14 cellular contexts compared by ENCODE assay signal in genomic region chr4:173446416-173446815, GRCh38. TPM values are rescaled to one million over a fixed set of nuclear protein-coding genes. Genes with fewer than 3 reads are reported as not detected.
DNase-seq lines count a peak whose midpoint lies in the region; ATAC-seq and TF ChIP-seq lines count a peak whose summit lies in the region.
"Had no signal": no experiment of that assay in that cellular context is flagged by ENCODE, and none has a peak within 500 bp of the region (broad histone marks: within the 10 kb centered on the region; RNA-seq: fewer than 3 reads in every experiment).

No MANE protein-coding gene starts in this region.

- no peak for TF ChIP-seq CTCF in tibial artery (IDR thresholded peaks at IDR 0.05)

- intact Hi-C loops in tibial artery (cut with DNase I; ENCODE audit: low total_unique reads): no loop called here

- H3K4me1 ChIP-seq in tibial artery: peaks cover 0 to 24% (median 15%) of the 10 kb centered on the region in 4 donors

- no peaks in the 10 kb centered on the region for H3K27me3 ChIP-seq in tibial artery

- H3K9me3 ChIP-seq in tibial artery: no peaks in the 10 kb centered on the region

- no peak overlapping the region for H3K27ac Mint-ChIP-seq in activated naive CD4-positive, alpha-beta T cell treated with anti-CD3 and anti-CD28 coated beads, Interleukin-2, amount 50 U/mL, for 72 hours
- H3K27ac Mint-ChIP-seq: HFFc6 had no signal

- DNase-seq in SHP77 treated with DMSO at 0.1 percent for 48 hours (lab: John Stamatoyannopoulos, UW): no peak
- no peak for DNase-seq in activated naive CD4-positive, alpha-beta T cell treated with anti-CD3 and anti-CD28 coated beads, Interleukin-2, amount 50 U/mL, for 72 hours (ENCODE audit: low spot score in 2 of 2)
- no peak for DNase-seq in tibial artery
- DNase-seq in effector CD4-positive, alpha-beta T cell: no peak
- DNase-seq: activated CD4-positive, alpha-beta T cell treated with anti-CD3 and anti-CD28 coated beads for 4 hours; central memory CD4-positive, alpha-beta T cell; HFFc6; NCI-H510A treated with DMSO at 0.1 percent for 48 hours had no signal

- H3K36me3 Mint-ChIP-seq in activated naive CD4-positive, alpha-beta T cell treated with anti-CD3 and anti-CD28 coated beads, Interleukin-2, amount 50 U/mL, for 72 hours: no peaks in the 10 kb centered on the region

- H3K9me3 Mint-ChIP-seq in activated naive CD4-positive, alpha-beta T cell treated with anti-CD3 and anti-CD28 coated beads, Interleukin-2, amount 50 U/mL, for 72 hours: peaks cover 0 to 3% of the 10 kb centered on the region in 2 donors
- H3K9me3 Mint-ChIP-seq: HFFc6 had no signal

- H3K36me3 ChIP-seq in tibial artery: peaks cover 0 to 5% (median 0%) of the 10 kb centered on the region in 3 donors

- H3K4me3 ChIP-seq in tibial artery: no peak overlapping the region
- H3K4me3 ChIP-seq: smooth muscle cell had no signal

- no peak overlapping the region for H3K27ac ChIP-seq in tibial artery

- ATAC-seq in GM18499 (IDR thresholded peaks at IDR 0.05; ENCODE audit: insufficient read depth, unreplicated experiment): peak; percentile 95
- peak; percentile 95 for ATAC-seq in GM19452 (IDR thresholded peaks at IDR 0.05; ENCODE audit: unreplicated experiment)
- ATAC-seq in HG02840 (IDR thresholded peaks at IDR 0.05; ENCODE audit: low FRiP score, unreplicated experiment): peak; percentile 84
- ATAC-seq in HG03457 (IDR thresholded peaks at IDR 0.05; ENCODE audit: unreplicated experiment): peak; percentile 83
- no peak for ATAC-seq in activated naive CD4-positive, alpha-beta T cell treated with anti-CD3 and anti-CD28 coated beads, Interleukin-2, amount 50 U/mL, for 72 hours

RNA-seq across cellular contexts. Expression of gene SCRG1, which starts 47.5 kb away (rescaled TPM):
- total RNA-seq in activated naive CD4-positive, alpha-beta T cell treated with anti-CD3 and anti-CD28 coated beads, Interleukin-2, amount 50 U/mL, for 72 hours: not detected
- total RNA-seq: HFFc6, MCF 10A had no signal

Comparison
In these comparisons a context has a peak if more than half of its experiments do, and no peak if none do; other contexts are left out.
1. ATAC-seq: peak in GM18499 (single experiment), GM19452 (single experiment), HG02840 (single experiment) and HG03457 (single experiment); none in activated naive CD4-positive, alpha-beta T cell treated with anti-CD3 and anti-CD28 coated beads, Interleukin-2, amount 50 U/mL, for 72 hours (0 of 2).